In genomic region chr4:7066493-7066892, GRCh38 we compare ENCODE assay signal across 9 cellular contexts. TPM values are rescaled to one million over a fixed set of nuclear protein-coding genes. Genes with fewer than 3 reads are reported as not detected.
A peak's percentile ranks its signal among the peaks of the same experiment; 100 is the strongest.
DNase-seq lines count a peak whose midpoint lies in the region; ATAC-seq and TF ChIP-seq lines count a peak whose summit lies in the region.
"Had no signal": no experiment of that assay in that cellular context is flagged by ENCODE, and none has a peak within 500 bp of the region (broad histone marks: within the 10 kb centered on the region; RNA-seq: fewer than 3 reads in every experiment).

No MANE protein-coding gene starts in this region.

- H3K4me3 Mint-ChIP-seq in T-helper 2 cell treated with Interferon-gamma antibody and Interleukin-4, amounts not matched to agents 5 μg/mL and 100 μg/mL, for 36 hours, result peak overlapping the region; percentile 93

- H3K9me3 Mint-ChIP-seq in T-helper 2 cell treated with Interferon-gamma antibody and Interleukin-4, amounts not matched to agents 5 μg/mL and 100 μg/mL, for 36 hours, result no peaks in the 10 kb centered on the region

- peaks cover 42% of the 10 kb centered on the region for H3K36me3 Mint-ChIP-seq in T-helper 2 cell treated with Interferon-gamma antibody and Interleukin-4, amounts not matched to agents 5 μg/mL and 100 μg/mL, for 36 hours (ENCODE audit: low read depth)

- H3K4me1 ChIP-seq in foreskin keratinocyte, result no peaks in the 10 kb centered on the region

- H3K27me3 Mint-ChIP-seq in T-helper 2 cell treated with Interferon-gamma antibody and Interleukin-4, amounts not matched to agents 5 μg/mL and 100 μg/mL, for 36 hours (ENCODE audit: low read depth), result peaks cover 3% of the 10 kb centered on the region

- TF ChIP-seq CTCF in WERI-Rb-1 (IDR thresholded peaks at IDR 0.05; ENCODE audit: low read depth, low read length) (no peak), foreskin keratinocyte (conservative IDR thresholded peaks at IDR 0.05) (no peak)

- peaks cover 39% of the 10 kb centered on the region for H3K36me3 ChIP-seq in WERI-Rb-1

- H3K9me3 ChIP-seq in WERI-Rb-1 (ENCODE audit: severe bottlenecking), result no peaks in the 10 kb centered on the region

- no peak overlapping the region for H3K27ac ChIP-seq in WERI-Rb-1
- H3K27ac ChIP-seq in foreskin keratinocyte, result peak overlapping the region; percentile 21
- H3K27ac ChIP-seq in skin epidermis, result peak overlapping the region in 6 of 21 experiments; percentile 83 to 98 (median 90)

- H3K4me1 Mint-ChIP-seq in T-helper 2 cell treated with Interferon-gamma antibody and Interleukin-4, amounts not matched to agents 5 μg/mL and 100 μg/mL, for 36 hours (ENCODE audit: low read depth), result peaks cover 32% of the 10 kb centered on the region

- H3K4me3 ChIP-seq in WERI-Rb-1 (ENCODE audit: low read depth, low read length), result no peak overlapping the region
- H3K4me3 ChIP-seq in skin epidermis, result peak overlapping the region in 4 of 7 experiments; percentile 94 to 99 (median 94)

- H3K27me3 ChIP-seq in WERI-Rb-1 (ENCODE audit: insufficient read depth, low read depth, severe bottlenecking) (no peaks in the 10 kb centered on the region), foreskin keratinocyte (no peaks in the 10 kb centered on the region)

- no peak for DNase-seq in T-helper 2 cell treated with Interferon-gamma antibody and Interleukin-4, amounts not matched to agents 5 μg/mL and 100 μg/mL, for 36 hours (ENCODE audit: low spot score)
- DNase-seq in T-helper 2 cell (no peak), WERI-Rb-1 (peak; percentile 4), foreskin keratinocyte (no peak), AG08396 (ENCODE audit: low spot score) (no peak)
- DNase-seq: NCI-H1105 had no signal

- ATAC-seq in foreskin keratinocyte (no peak), HG02870 (IDR thresholded peaks at IDR 0.05; ENCODE audit: unreplicated experiment) (no peak), GM19452 (IDR thresholded peaks at IDR 0.05; ENCODE audit: unreplicated experiment) (no peak)

- H3K27ac Mint-ChIP-seq in T-helper 2 cell treated with Interferon-gamma antibody and Interleukin-4, amounts not matched to agents 5 μg/mL and 100 μg/mL, for 36 hours, result peak overlapping the region; percentile 86

RNA-seq across cellular contexts. Expression of gene GRPEL1, which starts 1.4 kb away (rescaled TPM):
- 64.5 and 71.9 TPM in 2 replicates for total RNA-seq in foreskin keratinocyte
- 73.6 and 87.9 TPM in 2 replicates for polyA plus RNA-seq in foreskin keratinocyte

RNA-seq across cellular contexts. Expression of gene TADA2B, which starts 23.3 kb away (rescaled TPM):
- 10.0 and 11.0 TPM in 2 replicates for total RNA-seq in foreskin keratinocyte
- 5.1 and 5.5 TPM in 2 replicates for polyA plus RNA-seq in foreskin keratinocyte
